Comparison of ENCODE assay signal across 25 cellular contexts in the genomic region with DNA sequence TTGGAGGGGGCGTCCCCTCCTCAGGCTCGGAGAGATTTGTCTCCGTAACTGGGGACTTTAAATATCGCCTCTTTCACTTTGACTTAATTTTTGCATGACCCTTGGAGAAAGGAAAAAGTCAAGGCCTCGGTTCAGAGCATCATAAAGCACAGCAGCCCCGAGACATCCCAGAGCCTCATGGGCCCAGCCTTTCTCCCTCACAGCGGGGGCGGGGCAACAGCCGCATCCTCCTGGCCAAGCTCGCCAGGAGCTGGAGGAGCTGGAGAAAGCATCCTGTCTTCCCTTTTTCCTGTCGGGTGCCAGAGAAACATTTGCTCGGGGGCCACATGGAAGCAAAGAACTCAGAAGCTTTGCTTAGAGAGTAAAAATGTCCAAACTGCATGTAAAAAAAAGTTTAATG. TPM values are rescaled to one million over a fixed set of nuclear protein-coding genes. Genes with fewer than 3 reads are reported as not detected.
DNase-seq lines count a peak whose midpoint lies in the region; ATAC-seq and TF ChIP-seq lines count a peak whose summit lies in the region.
"Had no signal": no experiment of that assay in that cellular context is flagged by ENCODE, and none has a peak within 500 bp of the region (broad histone marks: within the 10 kb centered on the region; RNA-seq: fewer than 3 reads in every experiment).

No MANE protein-coding gene starts in this region.

- no peaks in the 10 kb centered on the region for H3K36me3 ChIP-seq in BLaER1
- H3K36me3 ChIP-seq in GM23338 (ENCODE audit: insufficient read depth) = no peaks in the 10 kb centered on the region
- H3K36me3 ChIP-seq in colonic mucosa = no peaks in the 10 kb centered on the region
- H3K36me3 ChIP-seq: lower lobe of right lung, neutrophil, Peyer's patch, SJSA1 had no signal

- no peaks in the 10 kb centered on the region for H3F3A ChIP-seq in GM23338 (replicated peaks; ENCODE audit: low read depth)

- H3K36me3 Mint-ChIP-seq in GM23338 (ENCODE audit: low read depth) (no peaks in the 10 kb centered on the region), endothelial cell (ENCODE audit: low read depth, unreplicated experiment) (no peaks in the 10 kb centered on the region)
- no peaks in the 10 kb centered on the region for H3K36me3 Mint-ChIP-seq in activated T-cell treated with anti-CD3 and anti-CD28 coated beads, Interleukin-2, amount 50 U/mL, for 72 hours (ENCODE audit: insufficient read depth in 2 of 2)
- H3K36me3 Mint-ChIP-seq: activated naive CD4-positive, alpha-beta T cell treated with anti-CD3 and anti-CD28 coated beads, Interleukin-2, amount 10 ng/mL, durations not matched to agents 7 days and 5 days; CD8-positive, alpha-beta memory T cell; immature natural killer cell; type B pancreatic cell had no signal

- peak overlapping the region; percentile 52; the same call in 1 of the 2 replicates for H3K27ac Mint-ChIP-seq in GM23338
- H3K27ac Mint-ChIP-seq in endothelial cell (ENCODE audit: unreplicated experiment) = peak overlapping the region; percentile 55
- H3K27ac Mint-ChIP-seq in activated T-cell treated with anti-CD3 and anti-CD28 coated beads, Interleukin-2, amount 50 U/mL, for 72 hours = no peak overlapping the region
- H3K27ac Mint-ChIP-seq: activated CD4-positive, alpha-beta T cell treated with anti-CD3 and anti-CD28 coated beads for 36 hours; activated naive CD4-positive, alpha-beta T cell treated with anti-CD3 and anti-CD28 coated beads, Interleukin-2, amount 10 ng/mL, durations not matched to agents 7 days and 5 days; CD8-positive, alpha-beta memory T cell; dendritic cell treated with granulocyte-macrophage colony-stimulating factor and Interleukin-4, amounts not matched to agents 40 ng/mL and 50 ng/mL, for 4 days; immature natural killer cell; T-helper 17 cell; type B pancreatic cell had no signal

- TF ChIP-seq CTCF in GM23338 (conservative IDR thresholded peaks at IDR 0.05; ENCODE audit: low read depth in 2 of 2) (no peak), endothelial cell (IDR thresholded peaks at IDR 0.05; ENCODE audit: unreplicated experiment) (no peak), colonic mucosa (IDR thresholded peaks at IDR 0.05) (no peak)

- H4K20me1 ChIP-seq in BLaER1 (no peaks in the 10 kb centered on the region), GM23338 (replicated peaks; ENCODE audit: insufficient read depth) (no peaks in the 10 kb centered on the region)

- H3K4me1 ChIP-seq in BLaER1 = peaks cover 36% of the 10 kb centered on the region
- peaks cover 6% of the 10 kb centered on the region for H3K4me1 ChIP-seq in GM23338 (ENCODE audit: insufficient read depth)
- H3K4me1 ChIP-seq in colonic mucosa = no peaks in the 10 kb centered on the region
- H3K4me1 ChIP-seq: lower lobe of right lung, SJSA1 had no signal

- H3K4me2 ChIP-seq in BLaER1 (peak overlapping the region; percentile 34; the same call in 1 of the 2 replicates), GM23338 (0 out of 2 replicates have a peak overlapping the region, but pooled peaks have one; percentile 55)

- peak; percentile 62 for DNase-seq in GM23338 (ENCODE audit: low spot score)
- peak; percentile 54 for DNase-seq in endothelial cell (ENCODE audit: low spot score)
- DNase-seq in mesenteric fat pad (ENCODE audit: low spot score) = peak; percentile 59
- no peak for DNase-seq in effector CD4-positive, alpha-beta T cell
- DNase-seq in colonic mucosa = no peak
- no peak for DNase-seq in activated T-cell treated with anti-CD3 and anti-CD28 coated beads, Interleukin-2, amount 50 U/mL, for 72 hours
- no peak for DNase-seq in NCI-H82 treated with DMSO at 0.1 percent for 48 hours (lab: John Stamatoyannopoulos, UW; ENCODE audit: unreplicated experiment)
- DNase-seq: DMS153; GM23248; NCI-H1694; NCI-H510A; NK-92 treated with Interleukin-12 subunit alpha and Interleukin-12 subunit beta, amount 100 ng/mL, for 24 hours had no signal

- no peak overlapping the region for H3K9ac ChIP-seq in BLaER1
- no peak overlapping the region for H3K9ac ChIP-seq in colonic mucosa (ENCODE audit: low read depth in 2 of 2, low read length in 2 of 2)
- H3K9ac ChIP-seq: GM23248 had no signal

- no peaks in the 10 kb centered on the region for H3K9me2 ChIP-seq in GM23338 (ENCODE audit: insufficient read depth)

- H3K27ac ChIP-seq in BLaER1 = no peak overlapping the region
- H3K27ac ChIP-seq in GM23338 (ENCODE audit: low read depth) = no peak overlapping the region
- no peak overlapping the region for H3K27ac ChIP-seq in colonic mucosa
- H3K27ac ChIP-seq: GM23248, lower lobe of right lung, neutrophil, Peyer's patch, SJSA1 had no signal

- peaks cover 18% of the 10 kb centered on the region for H3K27me3 ChIP-seq in BLaER1
- H3K27me3 ChIP-seq in GM23338 (ENCODE audit: insufficient read depth) = no peaks in the 10 kb centered on the region
- peaks cover 4% of the 10 kb centered on the region for H3K27me3 ChIP-seq in colonic mucosa
- H3K27me3 ChIP-seq: Peyer's patch, SJSA1 had no signal

- H3K79me2 ChIP-seq in GM23338 (replicated peaks; ENCODE audit: insufficient read depth) = no peaks in the 10 kb centered on the region

- H3K9me3 Mint-ChIP-seq in GM23338 (no peaks in the 10 kb centered on the region), endothelial cell (ENCODE audit: unreplicated experiment) (no peaks in the 10 kb centered on the region)
- no peaks in the 10 kb centered on the region for H3K9me3 Mint-ChIP-seq in activated T-cell treated with anti-CD3 and anti-CD28 coated beads, Interleukin-2, amount 50 U/mL, for 72 hours
- H3K9me3 Mint-ChIP-seq: activated naive CD4-positive, alpha-beta T cell treated with anti-CD3 and anti-CD28 coated beads, Interleukin-2, amount 10 ng/mL, durations not matched to agents 7 days and 5 days; activated T-cell treated with anti-CD3 and anti-CD28 coated beads, Interleukin-2, amount 50 U/mL, for 4 hours; CD8-positive, alpha-beta memory T cell; dendritic cell treated with granulocyte-macrophage colony-stimulating factor and Interleukin-4, amounts not matched to agents 40 ng/mL and 50 ng/mL, for 4 days; immature natural killer cell; type B pancreatic cell had no signal

- H3K4me1 Mint-ChIP-seq in GM23338 = peaks cover 11% of the 10 kb centered on the region
- peaks cover 3% of the 10 kb centered on the region for H3K4me1 Mint-ChIP-seq in endothelial cell (ENCODE audit: unreplicated experiment)
- no peaks in the 10 kb centered on the region for H3K4me1 Mint-ChIP-seq in activated T-cell treated with anti-CD3 and anti-CD28 coated beads, Interleukin-2, amount 50 U/mL, for 72 hours (ENCODE audit: low read depth)
- H3K4me1 Mint-ChIP-seq: activated CD4-positive, alpha-beta T cell treated with anti-CD3 and anti-CD28 coated beads for 36 hours; activated naive CD4-positive, alpha-beta T cell treated with anti-CD3 and anti-CD28 coated beads, Interleukin-2, amount 10 ng/mL, durations not matched to agents 7 days and 5 days; immature natural killer cell; T-helper 17 cell had no signal

- H2AFZ ChIP-seq in GM23338 = no peak overlapping the region
- H2AFZ ChIP-seq: GM23248 had no signal

- peaks cover 10% of the 10 kb centered on the region for H3K27me3 Mint-ChIP-seq in GM23338 (ENCODE audit: insufficient read depth, low read depth, poor library complexity)
- H3K27me3 Mint-ChIP-seq in endothelial cell (ENCODE audit: unreplicated experiment) = peaks cover 9% of the 10 kb centered on the region
- H3K27me3 Mint-ChIP-seq in activated T-cell treated with anti-CD3 and anti-CD28 coated beads, Interleukin-2, amount 50 U/mL, for 72 hours (ENCODE audit: low read depth) = no peaks in the 10 kb centered on the region
- H3K27me3 Mint-ChIP-seq: type B pancreatic cell had no signal

- H3K4me3 ChIP-seq in BLaER1 = no peak overlapping the region
- H3K4me3 ChIP-seq in GM23338 = no peak overlapping the region
- H3K4me3 ChIP-seq in colonic mucosa = no peak overlapping the region
- H3K4me3 ChIP-seq: GM23248, lower lobe of right lung, Peyer's patch, SJSA1 had no signal

- ATAC-seq in GM23338 = peak; percentile 36
- ATAC-seq in activated T-cell treated with anti-CD3 and anti-CD28 coated beads, Interleukin-2, amount 50 U/mL, for 72 hours (replicated peaks in 1 of 2) = no peak

- H3K4me3 Mint-ChIP-seq in GM23338 (no peak overlapping the region; the same call in 2 of the 3 replicates), endothelial cell (ENCODE audit: unreplicated experiment) (peak overlapping the region; percentile 27)
- no peak overlapping the region for H3K4me3 Mint-ChIP-seq in activated T-cell treated with anti-CD3 and anti-CD28 coated beads, Interleukin-2, amount 50 U/mL, for 72 hours
- H3K4me3 Mint-ChIP-seq: activated CD4-positive, alpha-beta T cell treated with anti-CD3 and anti-CD28 coated beads for 36 hours; activated naive CD4-positive, alpha-beta T cell treated with anti-CD3 and anti-CD28 coated beads, Interleukin-2, amount 10 ng/mL, durations not matched to agents 7 days and 5 days; activated T-cell treated with anti-CD3 and anti-CD28 coated beads, Interleukin-2, amount 50 U/mL, for 4 hours; CD8-positive, alpha-beta memory T cell; dendritic cell treated with granulocyte-macrophage colony-stimulating factor and Interleukin-4, amounts not matched to agents 40 ng/mL and 50 ng/mL, for 4 days; immature natural killer cell; T-helper 17 cell; type B pancreatic cell had no signal

- H3K9me3 ChIP-seq in BLaER1 = no peaks in the 10 kb centered on the region
- H3K9me3 ChIP-seq in colonic mucosa = no peaks in the 10 kb centered on the region
- H3K9me3 ChIP-seq: lower lobe of right lung, neutrophil, Peyer's patch, SJSA1 had no signal

- intact Hi-C loops in colonic mucosa (cut with DNase I) = loop anchor here (5.0 kb wide), 1 partner anchor 256 kb away; no protein-coding TSS in a partner anchor

TF ChIP-seq in GM23338, 12 proteins besides CTCF, POLR2A, EP300 and RAD21 (continues in another document):
- no peak for TF ChIP-seq EZH2 (IDR thresholded peaks at IDR 0.05; ENCODE audit: low read depth, unreplicated experiment)
- no peak for TF ChIP-seq ZNF331 (CRISPR knock-in tag; IDR thresholded peaks at IDR 0.05; ENCODE audit: low read depth)
- no peak for TF ChIP-seq EZH2phosphoT487 (IDR thresholded peaks at IDR 0.05; ENCODE audit: unreplicated experiment)
- TF ChIP-seq POLR2AphosphoS5 (IDR thresholded peaks at IDR 0.05; ENCODE audit: low read depth) = no peak
- no peak for TF ChIP-seq JUNB (IDR thresholded peaks at IDR 0.05; ENCODE audit: unreplicated experiment)

RNA-seq across cellular contexts. Expression of gene DPYSL4, which starts 43.6 kb away (rescaled TPM):
- 23.9 and 24.6 TPM in 2 replicates for total RNA-seq in GM23338 (2014; rRNA removed; shearing (Covaris generic))
- polyA plus RNA-seq in GM23338 (2016; fragmentation: Nextera tagmentation; extraction: Ambion mirVana) = 9.7 and 10.6 TPM in 2 replicates
- total RNA-seq in endothelial cell (ENCODE audit: unreplicated experiment) (15.0 TPM), mesenteric fat pad (1.8 TPM), colonic mucosa (under 1 TPM; 0.27 to 0.44 TPM)
- 1 to 10 TPM; 4.8 to 9.9 TPM for total RNA-seq in activated T-cell treated with anti-CD3 and anti-CD28 coated beads, Interleukin-2, amount 50 U/mL, for 72 hours
- polyA plus RNA-seq: CD8-positive, alpha-beta memory T cell; immature natural killer cell had no signal

Comparison
In these comparisons a context has a peak if more than half of its experiments do, and no peak if none do; other contexts are left out.
1. DNase-seq: peak in GM23338 (single experiment), endothelial cell (single experiment) and mesenteric fat pad (single experiment); none in effector CD4-positive, alpha-beta T cell (single experiment), colonic mucosa (single experiment), activated T-cell treated with anti-CD3 and anti-CD28 coated beads, Interleukin-2, amount 50 U/mL, for 72 hours (0 of 2) and NCI-H82 treated with DMSO at 0.1 percent for 48 hours (single experiment).